ENCODE assay signal across 8 cellular contexts in genomic region chr21:45644041-45644906, GRCh38. TPM values are rescaled to one million over a fixed set of nuclear protein-coding genes. Genes with fewer than 3 reads are reported as not detected.
DNase-seq lines count a peak whose midpoint lies in the region; ATAC-seq and TF ChIP-seq lines count a peak whose summit lies in the region.

No MANE protein-coding gene starts in this region.

- intact Hi-C loops in prostate gland (cut with DNase I), result no loop called here

- peak overlapping the region; percentile 31 for H3K9ac ChIP-seq in endocrine pancreas (ENCODE audit: control insufficient read depth, insufficient read depth, low read length)

- H3K36me3 ChIP-seq in endocrine pancreas (ENCODE audit: control insufficient read depth, insufficient read depth, low read length) (no peaks in the 10 kb centered on the region), prostate gland (no peaks in the 10 kb centered on the region)

- 7% methylated on average over 51 of the region's 56 CpGs for WGBS in prostate gland

- no peaks in the 10 kb centered on the region for H3K27me3 ChIP-seq in endocrine pancreas (ENCODE audit: control insufficient read depth, insufficient read depth, low read length)
- no peaks in the 10 kb centered on the region for H3K27me3 ChIP-seq in prostate gland (replicated peaks; ENCODE audit: insufficient read depth)

- H3K9me3 ChIP-seq in endocrine pancreas (ENCODE audit: control insufficient read depth, low read length) (no peaks in the 10 kb centered on the region), prostate gland (no peaks in the 10 kb centered on the region)

- H3K4me1 ChIP-seq in endocrine pancreas (ENCODE audit: control insufficient read depth, insufficient read depth, low read length), result no peaks in the 10 kb centered on the region
- no peaks in the 10 kb centered on the region for H3K4me1 ChIP-seq in prostate gland (replicated peaks)

- ATAC-seq in HG03175 (IDR thresholded peaks at IDR 0.05; ENCODE audit: unreplicated experiment) (no peak), HG03280 (IDR thresholded peaks at IDR 0.05; ENCODE audit: unreplicated experiment) (no peak)

- H3K27ac ChIP-seq in prostate gland, result no peak overlapping the region

- H3K4me3 ChIP-seq in endocrine pancreas (ENCODE audit: control insufficient read depth, insufficient read depth, low read length) (peak overlapping the region; percentile 65), prostate gland (peak overlapping the region; percentile 35 to 49)

- no peak for TF ChIP-seq CTCF in prostate gland (IDR thresholded peaks at IDR 0.05)

- DNase-seq in SIG-M5 treated with dmso at 0.1 percent for 504 hours (lab: John Stamatoyannopoulos, UW; ENCODE audit: unreplicated experiment) (peak; percentile 33), SIG-M5 (lab: John Stamatoyannopoulos, UW) (no peak), RPMI8226 (peak; percentile 52), prostate gland (ENCODE audit: low spot score) (no peak), cortex of kidney (lab: John Stamatoyannopoulos, UW) (no peak)

- no peak for TF ChIP-seq POLR2A in prostate gland (IDR thresholded peaks at IDR 0.05)

RNA-seq across cellular contexts. Expression of gene PCBP3, which starts 0.7 kb away (rescaled TPM):
- 10 to 100 TPM in 1 of 2 donors, under 1 TPM in 1; 0.77 to 17.2 TPM for total RNA-seq in prostate gland

Comparison
In these comparisons a context has a peak if more than half of its experiments do, and no peak if none do; other contexts are left out.
1. DNase-seq: peak in SIG-M5 treated with dmso at 0.1 percent for 504 hours (single experiment) and RPMI8226 (single experiment); none in SIG-M5 (single experiment), prostate gland (single experiment) and cortex of kidney (single experiment).